13 cellular contexts compared by ENCODE assay signal in genomic region chr9:32136700-32137339, GRCh38.
DNase-seq lines count a peak whose midpoint lies in the region; ATAC-seq and TF ChIP-seq lines count a peak whose summit lies in the region.
"Had no signal": no experiment of that assay in that cellular context is flagged by ENCODE, and none has a peak within 500 bp of the region (broad histone marks: within the 10 kb centered on the region; RNA-seq: fewer than 3 reads in every experiment).

No MANE protein-coding gene starts in this region.

- H4K91ac ChIP-seq in trophoblast cell (ENCODE audit: low read depth, low read length) = no peak overlapping the region

- H3K4me3 ChIP-seq in NB4 (ENCODE audit: low read depth, low read length) (no peak overlapping the region), epithelial cell of esophagus (ENCODE audit: low read length) (no peak overlapping the region), trophoblast cell (ENCODE audit: low read depth, low read length) (no peak overlapping the region)
- H3K4me3 ChIP-seq: psoas muscle, SJCRH30 had no signal

- no peak overlapping the region for H4K8ac ChIP-seq in trophoblast cell (ENCODE audit: low read depth, low read length)

- H4K12ac ChIP-seq in trophoblast cell (ENCODE audit: low read depth, low read length) = no peak overlapping the region

- H3K4me1 ChIP-seq in trophoblast cell (ENCODE audit: control insufficient read depth in 1 of 2, insufficient read depth in 2 of 2, low read length in 2 of 2) = no peaks in the 10 kb centered on the region
- H3K4me1 ChIP-seq: psoas muscle, SJCRH30 had no signal

- no peaks in the 10 kb centered on the region for H3K36me3 ChIP-seq in trophoblast cell (ENCODE audit: control insufficient read depth in 1 of 2, insufficient read depth in 2 of 2, low read length in 2 of 2)
- H3K36me3 ChIP-seq: SJCRH30 had no signal

- WGBS in trophoblast cell (ENCODE audit: extremely low coverage, insufficient coverage, insufficient read length) = no CpG with 5 or more reads among the region's 3 CpGs

- TF ChIP-seq POLR2A in NB4 (IDR thresholded peaks at IDR 0.05; ENCODE audit: extremely low read depth, insufficient read length) = no peak

- no peaks in the 10 kb centered on the region for H3K79me1 ChIP-seq in trophoblast cell (ENCODE audit: low read length)

- no peak overlapping the region for H3K18ac ChIP-seq in trophoblast cell (ENCODE audit: low read length)

- no peak overlapping the region for H2AK5ac ChIP-seq in trophoblast cell (ENCODE audit: low read length)

- H3K27me3 ChIP-seq in trophoblast cell (ENCODE audit: insufficient read depth, low read length) = no peaks in the 10 kb centered on the region
- H3K27me3 ChIP-seq: SJCRH30 had no signal

- no peak overlapping the region for H3K14ac ChIP-seq in trophoblast cell (ENCODE audit: low read length)

- no peak overlapping the region for H3K4me2 ChIP-seq in trophoblast cell (ENCODE audit: low read length)

- H3K4ac ChIP-seq in trophoblast cell (ENCODE audit: low read depth, low read length) = no peak overlapping the region

- H3K9ac ChIP-seq in trophoblast cell (ENCODE audit: low read length) = peak overlapping the region; percentile 66

- H3K27ac ChIP-seq in trophoblast cell (ENCODE audit: low read depth, low read length) = no peak overlapping the region
- H3K27ac ChIP-seq: psoas muscle, SJCRH30 had no signal

- H2BK5ac ChIP-seq in trophoblast cell (ENCODE audit: low read depth, low read length, poor library complexity) = no peak overlapping the region

- H3K79me2 ChIP-seq in trophoblast cell (ENCODE audit: control insufficient read depth, insufficient read depth, low read length, poor library complexity) = no peaks in the 10 kb centered on the region

- H2AFZ ChIP-seq in trophoblast cell (ENCODE audit: insufficient read depth, low read length, poor library complexity) = no peak overlapping the region

- no peak for ATAC-seq in GM18520 (IDR thresholded peaks at IDR 0.05; ENCODE audit: unreplicated experiment)
- ATAC-seq: activated T-helper 17 cell treated with anti-CD3 and anti-CD28 coated beads, Interleukin-2, amount 50 U/mL, for 72 hours; left colon; psoas muscle had no signal

- no peak overlapping the region for H3K23ac ChIP-seq in trophoblast cell (ENCODE audit: low read length)

- no peaks in the 10 kb centered on the region for H3K9me3 ChIP-seq in trophoblast cell (ENCODE audit: insufficient read depth, low read depth, low read length)
- H3K9me3 ChIP-seq: psoas muscle, SJCRH30 had no signal

- TF ChIP-seq CTCF in NB4 (IDR thresholded peaks at IDR 0.05; ENCODE audit: low read depth, low read length) = no peak
- TF ChIP-seq CTCF in epithelial cell of esophagus (IDR thresholded peaks at IDR 0.05; ENCODE audit: insufficient read depth, low read depth, low read length, missing control alignments) = peak; percentile 9

- no peak overlapping the region for H2BK12ac ChIP-seq in trophoblast cell (ENCODE audit: low read length)

- DNase-seq in DMS153 (lab: John Stamatoyannopoulos, UW) (peak; percentile 17), DMS153 treated with DMSO at 0.1 percent for 48 hours (lab: John Stamatoyannopoulos, UW; ENCODE audit: unreplicated experiment) (no peak), NB4 (ENCODE audit: low read depth) (peak; percentile 44), epithelial cell of esophagus (ENCODE audit: low read depth) (peak; percentile 59), trophoblast cell (peak in 1 of 2 donors; percentile 11), NCI-H1694 (lab: John Stamatoyannopoulos, UW) (no peak), RPMI8226 (no peak)
- DNase-seq: left colon, MV-4-11, psoas muscle had no signal

- H2BK120ac ChIP-seq in trophoblast cell (ENCODE audit: insufficient read depth, low read length, poor library complexity) = no peak overlapping the region

Comparison
In these comparisons a context has a peak if more than half of its experiments do, and no peak if none do; other contexts are left out.
1. DNase-seq: peak in DMS153 (single experiment), NB4 (single experiment) and epithelial cell of esophagus (single experiment); none in DMS153 treated with DMSO at 0.1 percent for 48 hours (single experiment), NCI-H1694 (single experiment) and RPMI8226 (single experiment).